Comparison of ENCODE assay signal across 9 cellular contexts in the genomic region with DNA sequence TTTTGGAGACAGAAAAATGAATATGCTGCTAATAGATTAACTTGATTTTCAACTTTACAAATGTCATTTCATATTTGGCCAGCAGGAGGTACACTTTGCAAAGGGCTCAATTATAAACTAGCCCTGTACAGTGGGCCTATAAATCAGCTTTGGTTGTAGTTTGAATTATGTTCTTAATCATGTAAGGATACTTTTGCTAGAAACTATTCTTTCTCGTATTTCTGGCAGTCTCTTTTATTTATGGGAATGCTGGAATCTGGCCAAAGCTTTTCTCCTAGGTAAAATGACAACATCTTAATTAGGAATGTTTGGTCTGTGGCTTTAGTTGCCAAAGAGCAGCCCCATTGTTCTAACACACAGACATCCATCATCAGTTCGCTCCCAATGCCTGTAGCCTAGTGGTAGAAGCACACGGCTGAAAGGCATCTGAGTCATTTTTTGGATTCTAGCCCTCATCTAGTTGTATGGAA.
A peak's percentile ranks its signal among the peaks of the same experiment; 100 is the strongest.
DNase-seq lines count a peak whose midpoint lies in the region; ATAC-seq and TF ChIP-seq lines count a peak whose summit lies in the region.
"Had no signal": no experiment of that assay in that cellular context is flagged by ENCODE, and none has a peak within 500 bp of the region (broad histone marks: within the 10 kb centered on the region; RNA-seq: fewer than 3 reads in every experiment).

No MANE protein-coding gene starts in this region.

- H3K9me3 Mint-ChIP-seq in chondrocyte (ENCODE audit: low read depth), result no peaks in the 10 kb centered on the region

- H3K27ac ChIP-seq in parathyroid adenoma, result no peak overlapping the region

- H3K36me3 ChIP-seq in parathyroid adenoma (ENCODE audit: control insufficient read depth, insufficient read depth, low read length), result no peaks in the 10 kb centered on the region

- H3K27ac Mint-ChIP-seq in chondrocyte (ENCODE audit: unreplicated experiment) (no peak overlapping the region), T-helper 17 cell (no peak overlapping the region)

- no peaks in the 10 kb centered on the region for H3K79me2 ChIP-seq in parathyroid adenoma

- H3K4me1 Mint-ChIP-seq in chondrocyte (ENCODE audit: low read depth), result no peaks in the 10 kb centered on the region
- no peaks in the 10 kb centered on the region for H3K4me1 Mint-ChIP-seq in T-helper 17 cell

- H3K36me3 Mint-ChIP-seq in chondrocyte (ENCODE audit: low read depth), result no peaks in the 10 kb centered on the region
- no peaks in the 10 kb centered on the region for H3K36me3 Mint-ChIP-seq in T-helper 17 cell (ENCODE audit: low read depth)

- H2AFZ ChIP-seq in parathyroid adenoma, result no peak overlapping the region

- TF ChIP-seq CTCF in chondrocyte (IDR thresholded peaks at IDR 0.05), result peak; percentile 83
- peak; percentile 27 for TF ChIP-seq CTCF in parathyroid adenoma (IDR thresholded peaks at IDR 0.05)

- DNase-seq in NCI-H2107 (lab: John Stamatoyannopoulos, UW), result peak; percentile 76
- no peak for DNase-seq in chondrocyte (ENCODE audit: low spot score)
- no peak for DNase-seq in NCI-H1930 (lab: John Stamatoyannopoulos, UW)
- no peak for DNase-seq in activated gamma-delta T cell treated with Interleukin-2 at 50 U/mL for 16 hours
- DNase-seq in stimulated activated CD4-positive, alpha-beta T cell treated with anti-CD3 and anti-CD28 coated beads, Interleukin-1b, Interleukin-23, amount 100 ng/mL, for 48 hours, result no peak
- no peak for DNase-seq in T-helper 17 cell

- H3K4me3 ChIP-seq in parathyroid adenoma (ENCODE audit: low read depth, low read length), result no peak overlapping the region

- no peak overlapping the region for H3K4me2 ChIP-seq in parathyroid adenoma (ENCODE audit: low read length)

- ATAC-seq in GM18868 (IDR thresholded peaks at IDR 0.05; ENCODE audit: unreplicated experiment), result peak; percentile 83
- ATAC-seq in T-helper 17 cell, result no peak
- ATAC-seq: sciatic nerve had no signal

- H3K9me3 ChIP-seq in parathyroid adenoma (ENCODE audit: control insufficient read depth, low read length), result no peaks in the 10 kb centered on the region
- H3K9me3 ChIP-seq in T-helper 17 cell (ENCODE audit: control insufficient read depth, low read length, poor library complexity, severe bottlenecking), result peaks cover 3% of the 10 kb centered on the region

- H3K4me3 Mint-ChIP-seq in chondrocyte (ENCODE audit: unreplicated experiment) (no peak overlapping the region), T-helper 17 cell (no peak overlapping the region)

- H3K9ac ChIP-seq in parathyroid adenoma, result no peak overlapping the region

- H3K27me3 Mint-ChIP-seq in chondrocyte (ENCODE audit: low read depth) (peaks cover 3% of the 10 kb centered on the region), T-helper 17 cell (no peaks in the 10 kb centered on the region)

- H3K27me3 ChIP-seq in parathyroid adenoma (ENCODE audit: control insufficient read depth, insufficient read depth, low read length), result no peaks in the 10 kb centered on the region

- H3K4me1 ChIP-seq in parathyroid adenoma, result no peaks in the 10 kb centered on the region
